17 cellular contexts compared by ENCODE assay signal in the genomic region with DNA sequence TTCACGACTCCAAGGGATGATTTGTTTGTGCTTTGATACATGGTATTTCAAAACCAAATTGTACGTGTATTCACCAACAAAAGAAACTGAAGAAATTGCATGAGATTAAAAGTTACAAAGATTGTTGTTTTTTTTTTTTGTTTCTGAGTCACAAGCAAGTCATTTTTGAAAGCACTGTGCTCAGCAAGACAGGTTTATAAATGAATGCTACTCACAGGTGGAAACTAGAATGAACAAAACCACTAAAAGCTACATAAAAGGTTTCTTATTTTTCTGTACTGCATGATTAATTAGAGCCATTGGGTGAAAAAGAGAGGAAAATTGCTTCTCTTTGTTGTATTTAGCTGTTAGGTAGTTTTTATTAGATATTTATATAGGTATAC.
A peak's percentile ranks its signal among the peaks of the same experiment; 100 is the strongest.
DNase-seq lines count a peak whose midpoint lies in the region; ATAC-seq, FAIRE-seq and TF ChIP-seq lines count a peak whose summit lies in the region.
"Had no signal": no experiment of that assay in that cellular context is flagged by ENCODE, and none has a peak within 500 bp of the region (broad histone marks: within the 10 kb centered on the region; RNA-seq: fewer than 3 reads in every experiment).

No MANE protein-coding gene starts in this region.

- H3K27me3 ChIP-seq in HepG2 (ENCODE audit: control insufficient read depth in 1 of 2, insufficient read depth in 2 of 2, low read length in 2 of 2), result no peaks in the 10 kb centered on the region
- no peaks in the 10 kb centered on the region for H3K27me3 ChIP-seq in right lobe of liver

- TF ChIP-seq POLR2A in HepG2 (IDR thresholded peaks at IDR 0.05; ENCODE audit: insufficient read depth in 1 of 2, low read depth in 2 of 2, low read length in 2 of 2) (no peak), right lobe of liver (IDR thresholded peaks at IDR 0.05) (no peak)

- 14% methylated on average over 2 of the region's 2 CpGs for WGBS in HepG2 (ENCODE audit: low lambda C conversion rate)
- WGBS in right lobe of liver (ENCODE audit: insufficient coverage, low coverage, low lambda C conversion rate, missing lambda C conversion rate), result 44% methylated on average over 2 of the region's 2 CpGs

- peak overlapping the region; percentile 73 for H3K27ac Mint-ChIP-seq in T-helper 1 cell treated with Interleukin-12 subunit alpha and Interleukin-12 subunit beta and Interleukin-4 antibody, amounts not matched to agents 30 μg/mL and 1 μg/mL, for 36 hours

- no TSS peak for BruUV-seq in HepG2 (replicated peaks; lab: Mats Ljungman, UMichigan)

- H3K4me2 ChIP-seq in HepG2 (ENCODE audit: low read depth, low read length), result no peak overlapping the region

- no peak for DNase-seq in HepG2 (ENCODE audit: low spot score)
- DNase-seq in right lobe of liver, result no peak
- peak; percentile 65 for DNase-seq in epithelial cell of esophagus (ENCODE audit: low read depth)
- DNase-seq in RKO (ENCODE audit: low spot score), result no peak
- DNase-seq in NCI-H69 (lab: John Stamatoyannopoulos, UW), result no peak
- no peak for DNase-seq in GOT3 (lab: John Stamatoyannopoulos, UW)
- DNase-seq: AML-193, amygdala, glutamatergic neuron, kidney, NCI-H1930, occipital lobe, T1000 had no signal

- intact Hi-C loops in HepG2 (cut with micrococcal nuclease; ENCODE audit: unreplicated experiment), result no loop called here
- intact Hi-C loops in right lobe of liver (cut with DNase I), result no loop called here

- H4K20me1 ChIP-seq in HepG2 (ENCODE audit: insufficient read depth, low read length), result no peaks in the 10 kb centered on the region

- in situ Hi-C loops in HepG2 (cut with HindIII; ENCODE audit: extremely low pct_ligation_motif_present, low pct_unique_long_range_greater_than_20kb), result no loop called here

- no peak overlapping the region for H2AFZ ChIP-seq in HepG2 (ENCODE audit: low read length)

- H3K36me3 Mint-ChIP-seq in T-helper 1 cell treated with Interleukin-12 subunit alpha and Interleukin-12 subunit beta and Interleukin-4 antibody, amounts not matched to agents 30 μg/mL and 1 μg/mL, for 36 hours (ENCODE audit: low read depth), result peaks cover 5% of the 10 kb centered on the region

- H3K4me1 ChIP-seq in HepG2 (ENCODE audit: insufficient read depth, low read length) (no peaks in the 10 kb centered on the region), right lobe of liver (no peaks in the 10 kb centered on the region)

- H3K36me3 ChIP-seq in HepG2 (replicated peaks in 1 of 2; ENCODE audit: control insufficient read depth in 1 of 2, insufficient read depth in 2 of 2, low read length in 2 of 2) (no peaks in the 10 kb centered on the region), right lobe of liver (no peaks in the 10 kb centered on the region)

- POLR2A ChIA-PET in HepG2 (lab: Yijun Ruan, JAX), result no interaction called here

- H3K27ac ChIP-seq in HepG2 (ENCODE audit: extremely low read length, insufficient read depth, low read length) (no peak overlapping the region), right lobe of liver (no peak overlapping the region)
- H3K27ac ChIP-seq: RWPE1 had no signal

- peak; percentile 49 for FAIRE-seq in HepG2 (lab: Jason Lieb, UNC)
- FAIRE-seq: endothelial cell of umbilical vein, kidney had no signal

- no peak for ATAC-seq in HepG2
- no peak for ATAC-seq in right lobe of liver
- no peak for ATAC-seq in HG03045 (IDR thresholded peaks at IDR 0.05; ENCODE audit: unreplicated experiment)

- CTCF ChIA-PET in HepG2 (lab: Yijun Ruan, JAX; ENCODE audit: low intra/inter-chr PET ratio, low total read pairs), result no interaction called here

- TF ChIP-seq CTCF in HepG2 (CRISPR knock-in tag; IDR thresholded peaks at IDR 0.05) (no peak), right lobe of liver (IDR thresholded peaks at IDR 0.05) (no peak), epithelial cell of esophagus (IDR thresholded peaks at IDR 0.05; ENCODE audit: insufficient read depth, low read depth, low read length, missing control alignments) (no peak)

- peaks cover 33% of the 10 kb centered on the region for H3K4me1 Mint-ChIP-seq in T-helper 1 cell treated with Interleukin-12 subunit alpha and Interleukin-12 subunit beta and Interleukin-4 antibody, amounts not matched to agents 30 μg/mL and 1 μg/mL, for 36 hours (ENCODE audit: low read depth)

- no peak overlapping the region for H3K9ac ChIP-seq in HepG2 (ENCODE audit: insufficient read depth, low read depth, low read length)

- H3K4me3 Mint-ChIP-seq in T-helper 1 cell treated with Interleukin-12 subunit alpha and Interleukin-12 subunit beta and Interleukin-4 antibody, amounts not matched to agents 30 μg/mL and 1 μg/mL, for 36 hours, result peak overlapping the region; percentile 38

- H3K79me2 ChIP-seq in HepG2 (ENCODE audit: insufficient read depth, low read length), result no peaks in the 10 kb centered on the region

- no peak for TF ChIP-seq EP300 in HepG2 (IDR thresholded peaks at IDR 0.05; ENCODE audit: low read depth in 2 of 2, low read length in 2 of 2)
- TF ChIP-seq EP300 in HepG2 (CRISPR knock-in tag; IDR thresholded peaks at IDR 0.05; ENCODE audit: borderline replicate concordance), result no peak

- no peak for TF ChIP-seq RAD21 in HepG2 (CRISPR knock-in tag; IDR thresholded peaks at IDR 0.05)

- H3K9me3 Mint-ChIP-seq in T-helper 1 cell treated with Interleukin-12 subunit alpha and Interleukin-12 subunit beta and Interleukin-4 antibody, amounts not matched to agents 30 μg/mL and 1 μg/mL, for 36 hours, result no peaks in the 10 kb centered on the region

- no peak overlapping the region for H3K4me3 ChIP-seq in HepG2 (replicated peaks in 1 of 3; ENCODE audit: insufficient read depth in 1 of 3, low read depth in 2 of 3, low read length in 3 of 3)
- H3K4me3 ChIP-seq in right lobe of liver, result no peak overlapping the region
- H3K4me3 ChIP-seq in epithelial cell of esophagus (ENCODE audit: low read length), result no peak overlapping the region

- no peaks in the 10 kb centered on the region for H3K9me3 ChIP-seq in HepG2 (ENCODE audit: low read length)
- no peaks in the 10 kb centered on the region for H3K9me3 ChIP-seq in right lobe of liver

- H3K27me3 Mint-ChIP-seq in T-helper 1 cell treated with Interleukin-12 subunit alpha and Interleukin-12 subunit beta and Interleukin-4 antibody, amounts not matched to agents 30 μg/mL and 1 μg/mL, for 36 hours (ENCODE audit: low read depth), result no peaks in the 10 kb centered on the region

TF ChIP-seq in HepG2, 621 proteins besides CTCF, POLR2A, EP300 and RAD21:
- TF ChIP-seq CEBPG (CRISPR knock-in tag; IDR thresholded peaks at IDR 0.05), result no peak
- TF ChIP-seq, protein P1, sequence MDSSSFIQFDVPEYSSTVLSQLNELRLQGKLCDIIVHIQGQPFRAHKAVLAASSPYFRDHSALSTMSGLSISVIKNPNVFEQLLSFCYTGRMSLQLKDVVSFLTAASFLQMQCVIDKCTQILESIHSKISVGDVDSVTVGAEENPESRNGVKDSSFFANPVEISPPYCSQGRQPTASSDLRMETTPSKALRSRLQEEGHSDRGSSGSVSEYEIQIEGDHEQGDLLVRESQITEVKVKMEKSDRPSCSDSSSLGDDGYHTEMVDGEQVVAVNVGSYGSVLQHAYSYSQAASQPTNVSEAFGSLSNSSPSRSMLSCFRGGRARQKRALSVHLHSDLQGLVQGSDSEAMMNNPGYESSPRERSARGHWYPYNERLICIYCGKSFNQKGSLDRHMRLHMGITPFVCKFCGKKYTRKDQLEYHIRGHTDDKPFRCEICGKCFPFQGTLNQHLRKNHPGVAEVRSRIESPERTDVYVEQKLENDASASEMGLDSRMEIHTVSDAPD (CRISPR knock-in tag; IDR thresholded peaks at IDR 0.05), result no peak
- TF ChIP-seq RORA (CRISPR knock-in tag; IDR thresholded peaks at IDR 0.05), result no peak
- no peak for TF ChIP-seq ATM (IDR thresholded peaks at IDR 0.05; ENCODE audit: borderline replicate concordance)
- TF ChIP-seq ZNF737 (CRISPR knock-in tag; IDR thresholded peaks at IDR 0.05; ENCODE audit: borderline replicate concordance), result no peak
- no peak for TF ChIP-seq RAD51 (IDR thresholded peaks at IDR 0.05; ENCODE audit: borderline replicate concordance)
- no peak for TF ChIP-seq NFYC (CRISPR knock-in tag; IDR thresholded peaks at IDR 0.05)
- no peak for TF ChIP-seq ZNF230 (CRISPR knock-in tag; IDR thresholded peaks at IDR 0.05)
- TF ChIP-seq HNRNPH1 (optimal IDR thresholded peaks at IDR 0.05; ENCODE audit: low read depth, low read length), result no peak
- TF ChIP-seq NFIB (CRISPR knock-in tag; IDR thresholded peaks at IDR 0.05; ENCODE audit: borderline replicate concordance), result no peak
- TF ChIP-seq NFE2L1 (CRISPR knock-in tag; IDR thresholded peaks at IDR 0.05; ENCODE audit: borderline replicate concordance), result no peak
- TF ChIP-seq, protein P2, sequence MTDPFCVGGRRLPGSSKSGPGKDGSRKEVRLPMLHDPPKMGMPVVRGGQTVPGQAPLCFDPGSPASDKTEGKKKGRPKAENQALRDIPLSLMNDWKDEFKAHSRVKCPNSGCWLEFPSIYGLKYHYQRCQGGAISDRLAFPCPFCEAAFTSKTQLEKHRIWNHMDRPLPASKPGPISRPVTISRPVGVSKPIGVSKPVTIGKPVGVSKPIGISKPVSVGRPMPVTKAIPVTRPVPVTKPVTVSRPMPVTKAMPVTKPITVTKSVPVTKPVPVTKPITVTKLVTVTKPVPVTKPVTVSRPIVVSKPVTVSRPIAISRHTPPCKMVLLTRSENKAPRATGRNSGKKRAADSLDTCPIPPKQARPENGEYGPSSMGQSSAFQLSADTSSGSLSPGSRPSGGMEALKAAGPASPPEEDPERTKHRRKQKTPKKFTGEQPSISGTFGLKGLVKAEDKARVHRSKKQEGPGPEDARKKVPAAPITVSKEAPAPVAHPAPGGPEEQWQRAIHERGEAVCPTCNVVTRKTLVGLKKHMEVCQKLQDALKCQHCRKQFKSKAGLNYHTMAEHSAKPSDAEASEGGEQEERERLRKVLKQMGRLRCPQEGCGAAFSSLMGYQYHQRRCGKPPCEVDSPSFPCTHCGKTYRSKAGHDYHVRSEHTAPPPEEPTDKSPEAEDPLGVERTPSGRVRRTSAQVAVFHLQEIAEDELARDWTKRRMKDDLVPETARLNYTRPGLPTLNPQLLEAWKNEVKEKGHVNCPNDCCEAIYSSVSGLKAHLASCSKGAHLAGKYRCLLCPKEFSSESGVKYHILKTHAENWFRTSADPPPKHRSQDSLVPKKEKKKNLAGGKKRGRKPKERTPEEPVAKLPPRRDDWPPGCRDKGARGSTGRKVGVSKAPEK (CRISPR knock-in tag; IDR thresholded peaks at IDR 0.05; ENCODE audit: borderline replicate concordance), result no peak
- no peak for TF ChIP-seq YEATS2 (CRISPR knock-in tag; IDR thresholded peaks at IDR 0.05; ENCODE audit: borderline replicate concordance)
- no peak for TF ChIP-seq SP1 (IDR thresholded peaks at IDR 0.05)
- no peak for TF ChIP-seq SP1 (CRISPR knock-in tag; IDR thresholded peaks at IDR 0.05)
- no peak for TF ChIP-seq ZNF790 (CRISPR knock-in tag; IDR thresholded peaks at IDR 0.05; ENCODE audit: borderline replicate concordance)
- no peak for TF ChIP-seq SMC3 (IDR thresholded peaks at IDR 0.05; ENCODE audit: low read length)
TF ChIP-seq in HepG2: peak in this region for 0.
